Comparison of ENCODE assay signal across 8 cellular contexts in the genomic region with DNA sequence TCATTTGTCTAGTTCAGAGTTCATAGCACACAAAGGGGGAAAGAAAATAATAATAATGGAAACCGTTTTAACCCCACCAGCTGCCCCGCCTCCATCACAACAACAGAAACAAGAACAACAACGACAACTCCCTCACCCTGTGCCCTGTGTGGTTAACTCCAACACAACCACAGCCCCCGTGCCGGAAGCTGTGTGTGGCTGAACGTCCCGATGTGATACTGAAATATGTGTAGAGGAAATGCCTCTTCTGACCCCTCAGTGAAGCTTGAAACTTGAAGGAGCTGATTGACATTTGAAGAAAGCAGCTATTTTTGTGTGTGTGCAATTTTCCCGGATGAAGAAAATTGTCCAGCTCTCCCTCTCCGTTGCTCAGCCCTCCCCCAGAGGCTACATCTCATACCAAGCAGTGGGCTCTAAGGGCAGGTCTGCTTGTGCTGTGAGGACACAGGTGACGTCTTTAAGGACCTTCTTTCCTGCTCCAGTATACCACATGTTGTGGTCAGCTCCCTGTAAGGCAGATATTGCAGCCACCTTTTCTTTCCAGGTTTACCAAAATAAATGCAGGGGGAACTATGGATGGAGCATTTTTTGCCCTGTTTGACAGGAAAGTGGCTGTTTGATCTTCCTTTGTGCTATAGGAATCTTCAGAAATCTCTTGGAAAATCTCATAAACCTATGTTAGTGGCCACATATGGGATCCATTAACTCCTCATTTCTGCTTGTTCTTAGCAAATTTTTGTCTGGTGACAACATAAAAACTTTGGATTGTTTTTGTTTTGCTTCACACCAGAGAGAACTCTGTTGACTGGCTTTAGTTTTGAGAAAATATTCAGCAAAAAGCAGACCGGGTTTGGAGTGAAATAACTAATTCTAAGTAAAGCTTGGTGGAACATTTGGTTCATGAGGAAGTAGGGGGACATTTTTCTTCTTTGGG.
DNase-seq lines count a peak whose midpoint lies in the region; ATAC-seq and TF ChIP-seq lines count a peak whose summit lies in the region.

No MANE protein-coding gene starts in this region.

- peak overlapping the region; percentile 3 for H3K27ac Mint-ChIP-seq in CD4-positive, alpha-beta T cell
- H3K27ac Mint-ChIP-seq in activated T-cell treated with anti-CD3 and anti-CD28 coated beads, Interleukin-2, amount 50 U/mL, for 72 hours, result peak overlapping the region; percentile 95

- no peaks in the 10 kb centered on the region for H3K9me2 ChIP-seq in MM.1S (replicated peaks; ENCODE audit: insufficient read depth, low read length)

- intact Hi-C loops in CD4-positive, alpha-beta T cell (cut with DNase I, micrococcal nuclease), result no loop called here
- intact Hi-C loops in right lobe of liver (cut with DNase I), result no loop called here

- H2AFZ ChIP-seq in MM.1S (ENCODE audit: low read length), result peak overlapping the region; percentile 33

- H3K4me3 Mint-ChIP-seq in CD4-positive, alpha-beta T cell, result peak overlapping the region; percentile 75
- H3K4me3 Mint-ChIP-seq in activated T-cell treated with anti-CD3 and anti-CD28 coated beads, Interleukin-2, amount 50 U/mL, for 72 hours, result peak overlapping the region; percentile 80 to 89

- H3K9me3 ChIP-seq in CD4-positive, alpha-beta T cell (ENCODE audit: control insufficient read depth, low read length), result no peaks in the 10 kb centered on the region
- no peaks in the 10 kb centered on the region for H3K9me3 ChIP-seq in MM.1S (replicated peaks; ENCODE audit: insufficient read depth, low read length)
- no peaks in the 10 kb centered on the region for H3K9me3 ChIP-seq in right lobe of liver

- peak; percentile 16 to 52 (median 35) for DNase-seq in CD4-positive, alpha-beta T cell
- DNase-seq in MM.1S (peak; percentile 93), right lobe of liver (no peak), erythroblast (lab: John Stamatoyannopoulos, UW) (no peak), NCI-H2196 (lab: John Stamatoyannopoulos, UW; ENCODE audit: unreplicated experiment) (no peak)
- DNase-seq in activated T-cell treated with anti-CD3 and anti-CD28 coated beads, Interleukin-2, amount 50 U/mL, for 72 hours, result peak; percentile 79 to 83
- DNase-seq in stimulated activated naive CD4-positive, alpha-beta T cell (lab: John Stamatoyannopoulos, UW), result peak; percentile 1 to 53 (median 27)

- TF ChIP-seq POLR2A in right lobe of liver (IDR thresholded peaks at IDR 0.05) (no peak), erythroblast (IDR thresholded peaks at IDR 0.05; ENCODE audit: low read length) (no peak)

- H3K4me3 ChIP-seq in MM.1S (ENCODE audit: low read length), result peak overlapping the region; percentile 28
- no peak overlapping the region for H3K4me3 ChIP-seq in right lobe of liver

- no peaks in the 10 kb centered on the region for H3K36me3 Mint-ChIP-seq in CD4-positive, alpha-beta T cell (ENCODE audit: low read depth)
- no peaks in the 10 kb centered on the region for H3K36me3 Mint-ChIP-seq in activated T-cell treated with anti-CD3 and anti-CD28 coated beads, Interleukin-2, amount 50 U/mL, for 72 hours (ENCODE audit: insufficient read depth in 2 of 2)

- H3K27me3 Mint-ChIP-seq in CD4-positive, alpha-beta T cell, result no peaks in the 10 kb centered on the region
- peaks cover 6% of the 10 kb centered on the region for H3K27me3 Mint-ChIP-seq in activated T-cell treated with anti-CD3 and anti-CD28 coated beads, Interleukin-2, amount 50 U/mL, for 72 hours (ENCODE audit: low read depth)

- no peaks in the 10 kb centered on the region for H3K36me3 ChIP-seq in MM.1S (replicated peaks; ENCODE audit: insufficient read depth, low read length)
- H3K36me3 ChIP-seq in right lobe of liver, result no peaks in the 10 kb centered on the region

- no peak overlapping the region for H3K27ac ChIP-seq in CD4-positive, alpha-beta T cell (ENCODE audit: low read depth, low read length)
- H3K27ac ChIP-seq in MM.1S (ENCODE audit: low read length), result peak overlapping the region; percentile 59; the same call in 1 of the 2 replicates
- peak overlapping the region in 1 of 3 donors; percentile 13 for H3K27ac ChIP-seq in right lobe of liver

- 38% methylated on average over 10 of the region's 11 CpGs for WGBS in right lobe of liver (ENCODE audit: insufficient coverage, low coverage, low lambda C conversion rate, missing lambda C conversion rate)

- POLR2A ChIA-PET in CD4-positive, alpha-beta T cell (lab: Charles Lee), result interaction anchor here (0.7 to 1.2 kb wide), 2 partner anchors 35 to 67 kb away, joined by 4 to 5 read pairs; no protein-coding TSS in a partner anchor

- peaks cover 10% of the 10 kb centered on the region for H3F3A ChIP-seq in MM.1S (ENCODE audit: insufficient read depth, low read length)

- peak overlapping the region; percentile 68 for H3K4me2 ChIP-seq in MM.1S (ENCODE audit: low read depth, low read length)

- peak; percentile 65 for ATAC-seq in CD4-positive, alpha-beta T cell (ENCODE audit: poor library complexity)
- ATAC-seq in GM21526 (IDR thresholded peaks at IDR 0.05; ENCODE audit: low FRiP score, unreplicated experiment) (peak; percentile 94), right lobe of liver (peak in 3 of 4 donors; percentile 28 to 62 (median 59))
- ATAC-seq in activated T-cell treated with anti-CD3 and anti-CD28 coated beads, Interleukin-2, amount 50 U/mL, for 72 hours (replicated peaks in 1 of 2), result peak; percentile 60 to 61

- H3K4me1 ChIP-seq in MM.1S (ENCODE audit: low read length) (peaks cover 36% of the 10 kb centered on the region), right lobe of liver (peaks cover 0 to under 1% (median 0%) of the 10 kb centered on the region in 4 donors)

- no peaks in the 10 kb centered on the region for H4K20me1 ChIP-seq in MM.1S (ENCODE audit: insufficient read depth, low read length)

- peaks cover 71% of the 10 kb centered on the region for H3K4me1 Mint-ChIP-seq in CD4-positive, alpha-beta T cell (ENCODE audit: low read depth)
- peaks cover 71% of the 10 kb centered on the region for H3K4me1 Mint-ChIP-seq in activated T-cell treated with anti-CD3 and anti-CD28 coated beads, Interleukin-2, amount 50 U/mL, for 72 hours (ENCODE audit: low read depth)

- H3K27me3 ChIP-seq in CD4-positive, alpha-beta T cell (ENCODE audit: control insufficient read depth, insufficient read depth, low read length), result no peaks in the 10 kb centered on the region
- H3K27me3 ChIP-seq in MM.1S (replicated peaks; ENCODE audit: insufficient read depth, low read length) (no peaks in the 10 kb centered on the region), right lobe of liver (no peaks in the 10 kb centered on the region)

- H3K79me2 ChIP-seq in MM.1S (ENCODE audit: low read length), result no peaks in the 10 kb centered on the region

- peak overlapping the region; percentile 41; the same call in 1 of the 2 replicates for H3K9ac ChIP-seq in MM.1S (ENCODE audit: low read length)

- CTCF ChIA-PET in CD4-positive, alpha-beta T cell (lab: Charles Lee), result no interaction called here

- no peak for TF ChIP-seq CTCF in CD4-positive, alpha-beta T cell (IDR thresholded peaks at IDR 0.05)
- TF ChIP-seq CTCF in MM.1S (IDR thresholded peaks at IDR 0.05; ENCODE audit: low read length), result no peak
- no peak for TF ChIP-seq CTCF in right lobe of liver (IDR thresholded peaks at IDR 0.05)

- H3K9me3 Mint-ChIP-seq in CD4-positive, alpha-beta T cell, result no peaks in the 10 kb centered on the region
- H3K9me3 Mint-ChIP-seq in activated T-cell treated with anti-CD3 and anti-CD28 coated beads, Interleukin-2, amount 50 U/mL, for 72 hours, result no peaks in the 10 kb centered on the region

Comparison
In these comparisons a context has a peak if more than half of its experiments do, and no peak if none do; other contexts are left out.
1. DNase-seq: peak in CD4-positive, alpha-beta T cell (10 of 10), MM.1S (single experiment), activated T-cell treated with anti-CD3 and anti-CD28 coated beads, Interleukin-2, amount 50 U/mL, for 72 hours (2 of 2) and stimulated activated naive CD4-positive, alpha-beta T cell (6 of 6); none in right lobe of liver (0 of 3), erythroblast (0 of 2) and NCI-H2196 (single experiment).
2. Peak in every context shown above with its lines, with median percentiles within 50 percentile points of each other: ATAC-seq.